11 cellular contexts compared by ENCODE assay signal in the genomic region with DNA sequence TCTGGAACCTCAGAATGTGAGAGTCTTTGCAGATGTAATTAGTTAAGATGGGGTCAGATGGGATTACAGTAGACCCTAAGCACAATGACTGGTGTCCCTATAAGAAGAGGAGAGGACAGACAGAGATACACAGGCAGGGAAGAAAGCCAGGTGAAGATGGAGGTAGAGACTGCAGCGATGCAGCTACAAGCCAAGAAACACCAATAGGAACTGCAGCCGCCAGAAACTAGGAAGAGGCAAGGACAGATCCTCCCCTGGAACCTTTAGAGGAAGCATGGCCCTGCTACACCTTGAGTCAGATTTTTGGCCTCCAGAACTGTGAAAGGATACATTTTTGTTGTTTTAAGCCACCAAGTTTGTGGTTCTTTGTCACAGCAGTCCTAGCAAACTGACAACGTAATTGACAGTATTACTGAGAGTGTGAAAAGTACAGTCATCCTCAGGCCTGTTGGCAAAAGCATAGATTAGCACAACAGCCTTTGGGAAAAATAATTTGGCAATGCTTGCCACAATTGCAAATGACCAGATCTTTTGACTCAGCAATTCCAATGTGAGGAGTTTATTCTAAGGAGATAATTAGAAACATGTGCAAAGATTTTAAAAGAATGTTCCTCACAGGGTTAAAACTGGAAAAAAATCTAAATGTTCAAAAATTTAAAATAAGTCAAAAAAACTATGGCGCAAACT.
"Had no signal": no experiment of that assay in that cellular context is flagged by ENCODE, and none has a peak within 500 bp of the region (broad histone marks: within the 10 kb centered on the region; RNA-seq: fewer than 3 reads in every experiment).

No MANE protein-coding gene starts in this region.

- H3K4me3 Mint-ChIP-seq: naive B cell had no signal

- H3K36me3 Mint-ChIP-seq: naive B cell had no signal

- H3K27ac Mint-ChIP-seq: naive B cell had no signal

- ATAC-seq: left cardiac atrium, lower lobe of right lung had no signal

- H3K4me3 ChIP-seq: lower lobe of right lung, stomach had no signal

- H3K4me1 Mint-ChIP-seq: naive B cell had no signal

- DNase-seq: activated CD4-positive, alpha-beta T cell treated with anti-CD3 and anti-CD28 coated beads for 4 hours; activated naive CD4-positive, alpha-beta T cell treated with anti-CD3 and anti-CD28 coated beads, Interleukin-2, amount 50 U/mL, for 16 hours; activated T-cell treated with anti-CD3 and anti-CD28 coated beads, Interleukin-2, amount 50 U/mL, for 1 hour; left cardiac atrium; lower lobe of right lung; naive B cell; small intestine; stomach; T1000 had no signal

- H3K4me1 ChIP-seq: lower lobe of right lung had no signal

- H3K27ac ChIP-seq: lower lobe of right lung, neutrophil, stomach, VCaP had no signal

- H3K36me3 ChIP-seq: lower lobe of right lung, neutrophil, stomach had no signal

- H3K27me3 ChIP-seq: neutrophil, stomach had no signal
